Comparison of ENCODE assay signal across 8 cellular contexts in genomic region chr1:177355575-177355974, GRCh38.
A peak's percentile ranks its signal among the peaks of the same experiment; 100 is the strongest.
DNase-seq lines count a peak whose midpoint lies in the region; ATAC-seq and TF ChIP-seq lines count a peak whose summit lies in the region.

No MANE protein-coding gene starts in this region.

- no peak overlapping the region for H3K4me2 ChIP-seq in DND-41 (ENCODE audit: insufficient read depth, low read length)

- DNase-seq in DND-41, result peak; percentile 8
- DNase-seq in myocyte (ENCODE audit: low read depth), result peak; percentile 57
- DNase-seq in gastrocnemius medialis, result no peak
- no peak for DNase-seq in epidermal melanocyte (ENCODE audit: insufficient read length, low spot score)

- no peaks in the 10 kb centered on the region for H3K36me3 Mint-ChIP-seq in brain

- H3K36me3 ChIP-seq in DND-41 (ENCODE audit: insufficient read depth, low read length) (no peaks in the 10 kb centered on the region), gastrocnemius medialis (no peaks in the 10 kb centered on the region)

- TF ChIP-seq POLR2A in gastrocnemius medialis (IDR thresholded peaks at IDR 0.05), result no peak

- H3K27ac Mint-ChIP-seq in brain, result peak overlapping the region in 2 of 5 experiments; percentile 0 to 18

- no peak overlapping the region for H2AFZ ChIP-seq in DND-41 (ENCODE audit: low read depth, low read length)

- H3K4me3 Mint-ChIP-seq in brain, result no peak overlapping the region

- no peaks in the 10 kb centered on the region for H3K27me3 ChIP-seq in DND-41 (ENCODE audit: insufficient read depth, low read length, poor library complexity)
- peaks cover 0 to 2% (median 0%) of the 10 kb centered on the region in 3 donors for H3K27me3 ChIP-seq in gastrocnemius medialis

- no peaks in the 10 kb centered on the region for H4K20me1 ChIP-seq in DND-41 (ENCODE audit: insufficient read depth, low read length)

- H3K9ac ChIP-seq in DND-41 (ENCODE audit: low read depth, low read length), result no peak overlapping the region

- H3K9me3 ChIP-seq in DND-41 (ENCODE audit: insufficient read depth, low read length, severe bottlenecking) (no peaks in the 10 kb centered on the region), gastrocnemius medialis (no peaks in the 10 kb centered on the region)

- intact Hi-C loops in gastrocnemius medialis (cut with DNase I; ENCODE audit: low total_unique reads), result loop anchor here (2.0 kb wide), 1 partner anchor 99 kb away; no protein-coding TSS in a partner anchor

- no peaks in the 10 kb centered on the region for H3K27me3 Mint-ChIP-seq in brain

- H3K4me3 ChIP-seq in DND-41 (ENCODE audit: low read depth in 1 of 2, low read length in 2 of 2) (no peak overlapping the region), gastrocnemius medialis (no peak overlapping the region)

- H3K4me1 ChIP-seq in DND-41 (ENCODE audit: insufficient read depth, low read length), result no peaks in the 10 kb centered on the region
- no peaks in the 10 kb centered on the region for H3K4me1 ChIP-seq in gastrocnemius medialis

- TF ChIP-seq CTCF in DND-41 (IDR thresholded peaks at IDR 0.05; ENCODE audit: borderline replicate concordance, extremely low read depth, low read length, poor library complexity, severe bottlenecking) (peak; percentile 23), brain (conservative IDR thresholded peaks at IDR 0.05) (peak; percentile 43 to 69), gastrocnemius medialis (IDR thresholded peaks at IDR 0.05 in 4 of 5, conservative IDR thresholded peaks at IDR 0.05 in 1 of 5) (peak in 2 of 5 experiments; percentile 16 to 28)

- peaks cover 2% of the 10 kb centered on the region for H3K4me1 Mint-ChIP-seq in brain

- H3K27ac ChIP-seq in DND-41 (ENCODE audit: low read length), result no peak overlapping the region
- no peak overlapping the region for H3K27ac ChIP-seq in gastrocnemius medialis

- in situ Hi-C loops in gastrocnemius medialis (cut with MboI; ENCODE audit: low sequenced_read_pairs in 4 of 4), result no loop called here

- H3K79me2 ChIP-seq in DND-41 (ENCODE audit: insufficient read depth, low read length), result no peaks in the 10 kb centered on the region

- peaks cover 0 to 6% (median 0%) of the 10 kb centered on the region in 5 experiments for H3K9me3 Mint-ChIP-seq in brain

- ATAC-seq in DND-41 (ENCODE audit: insufficient read depth, low read depth), result no peak
- peak; percentile 57 for ATAC-seq in HG03280 (IDR thresholded peaks at IDR 0.05; ENCODE audit: unreplicated experiment)
- ATAC-seq in gastrocnemius medialis, result no peak
- no peak for ATAC-seq in HG03095 (IDR thresholded peaks at IDR 0.05; ENCODE audit: unreplicated experiment)
- ATAC-seq in HG02938 (IDR thresholded peaks at IDR 0.05; ENCODE audit: unreplicated experiment), result no peak

Comparison
In these comparisons a context has a peak if more than half of its experiments do, and no peak if none do; other contexts are left out.
1. DNase-seq: peak in DND-41 (single experiment) and myocyte (single experiment); none in gastrocnemius medialis (0 of 2) and epidermal melanocyte (single experiment).